23 cellular contexts compared by ENCODE assay signal in genomic region chr18:60599995-60600394, GRCh38.
"Had no signal": no experiment of that assay in that cellular context is flagged by ENCODE, and none has a peak within 500 bp of the region (broad histone marks: within the 10 kb centered on the region; RNA-seq: fewer than 3 reads in every experiment).

No MANE protein-coding gene starts in this region.

- H3K36me3 Mint-ChIP-seq: T-cell had no signal

- H3K27ac ChIP-seq: RWPE1 had no signal

- ATAC-seq: HepG2, Panc1, PC-3, T-cell had no signal

- H3K9me3 Mint-ChIP-seq: T-helper 1 cell treated with Interleukin-12 subunit alpha and Interleukin-12 subunit beta and Interleukin-4 antibody, amounts not matched to agents 30 μg/mL and 1 μg/mL, for 36 hours had no signal

- H3K4me1 Mint-ChIP-seq: T-cell had no signal

- H3K27ac Mint-ChIP-seq: T-cell; T-helper 1 cell treated with Interleukin-12 subunit alpha and Interleukin-12 subunit beta and Interleukin-4 antibody, amounts not matched to agents 30 μg/mL and 1 μg/mL, for 36 hours had no signal

- DNase-seq: IMR-90, Kasumi-1, KG1, NCI-H1048, NCI-H1105 treated with DMSO at 0.1 percent for 48 hours, NCI-H1417 treated with DMSO at 0.1 percent for 48 hours, NCI-H146, NCI-H1694 treated with DMSO at 0.1 percent for 48 hours, NCI-H1930, NCI-H2081, NCI-H2107, NCI-H2227 treated with DMSO at 0.1 percent for 48 hours, NCI-H524, NCI-H526 treated with DMSO at 0.1 percent for 48 hours, NCI-H748 treated with DMSO at 0.1 percent for 48 hours, PC-3, SHP77, SW 1271, T-cell had no signal

- H3K4me3 Mint-ChIP-seq: T-cell; T-helper 1 cell treated with Interleukin-12 subunit alpha and Interleukin-12 subunit beta and Interleukin-4 antibody, amounts not matched to agents 30 μg/mL and 1 μg/mL, for 36 hours had no signal

- H3K27me3 Mint-ChIP-seq: T-cell had no signal
